In genomic region chr15:64426845-64427465, GRCh38 we compare ENCODE assay signal across 8 cellular contexts. TPM values are rescaled to one million over a fixed set of nuclear protein-coding genes. Genes with fewer than 3 reads are reported as not detected.
DNase-seq lines count a peak whose midpoint lies in the region; ATAC-seq, FAIRE-seq and TF ChIP-seq lines count a peak whose summit lies in the region.

No MANE protein-coding gene starts in this region.

- DNase-seq in activated naive CD4-positive, alpha-beta T cell treated with anti-CD3 and anti-CD28 coated beads for 36 hours = no peak
- no peak for DNase-seq in activated naive CD4-positive, alpha-beta T cell treated with Interleukin-2 at 50 U/mL for 16 hours
- peak; percentile 59 for DNase-seq in NCI-H69 (lab: John Stamatoyannopoulos, UW)
- no peak for DNase-seq in retinal pigment epithelial cell (ENCODE audit: low read depth)
- DNase-seq in activated CD4-positive, CD25-positive, alpha-beta regulatory T cell (lab: John Stamatoyannopoulos, UW) = no peak

- CTCF ChIA-PET in activated naive CD4-positive, alpha-beta T cell treated with anti-CD3 and anti-CD28 coated beads for 36 hours (lab: Charles Lee) = interaction anchor here (0.6 to 2.3 kb wide), 16 partner anchors 12 to 315 kb away, joined by 3 to 13 read pairs (median 3); partner anchors contain the start of gene ZNF609

- peak; percentile 22 for TF ChIP-seq CTCF in retinal pigment epithelial cell (conservative IDR thresholded peaks at IDR 0.05; ENCODE audit: low read depth, low read length)

- H3K9me3 Mint-ChIP-seq in activated naive CD4-positive, alpha-beta T cell treated with anti-CD3 and anti-CD28 coated beads for 36 hours = no peaks in the 10 kb centered on the region

- no peak overlapping the region for H3K4me3 Mint-ChIP-seq in activated naive CD4-positive, alpha-beta T cell treated with anti-CD3 and anti-CD28 coated beads for 36 hours

- no peaks in the 10 kb centered on the region for H3K27me3 Mint-ChIP-seq in activated naive CD4-positive, alpha-beta T cell treated with anti-CD3 and anti-CD28 coated beads for 36 hours (ENCODE audit: low read depth)

- peaks cover 45% of the 10 kb centered on the region for H3K4me1 Mint-ChIP-seq in activated naive CD4-positive, alpha-beta T cell treated with anti-CD3 and anti-CD28 coated beads for 36 hours (ENCODE audit: low read depth)

- H3K4me3 ChIP-seq in retinal pigment epithelial cell (ENCODE audit: low read length) = no peak overlapping the region

- peak overlapping the region; percentile 83 for H3K27ac Mint-ChIP-seq in activated naive CD4-positive, alpha-beta T cell treated with anti-CD3 and anti-CD28 coated beads for 36 hours

- peaks cover 5% of the 10 kb centered on the region for H3K36me3 Mint-ChIP-seq in activated naive CD4-positive, alpha-beta T cell treated with anti-CD3 and anti-CD28 coated beads for 36 hours (ENCODE audit: low read depth)

- ATAC-seq in HG02571 (IDR thresholded peaks at IDR 0.05; ENCODE audit: unreplicated experiment) (no peak), GM18868 (IDR thresholded peaks at IDR 0.05; ENCODE audit: unreplicated experiment) (no peak)

- intact Hi-C loops in activated naive CD4-positive, alpha-beta T cell treated with anti-CD3 and anti-CD28 coated beads for 36 hours (cut with micrococcal nuclease) = loop anchor here (1.0 to 2.0 kb wide), 3 partner anchors 226 to 301 kb away; no protein-coding TSS in a partner anchor

- FAIRE-seq in endometrium (lab: Jason Lieb, UNC) = peak; percentile 71

RNA-seq across cellular contexts. Expression of gene ZNF609, which starts 33.4 kb away (rescaled TPM):
- total RNA-seq in activated naive CD4-positive, alpha-beta T cell treated with anti-CD3 and anti-CD28 coated beads for 36 hours = 10 to 100 TPM; 39.5 to 40.4 TPM

RNA-seq across cellular contexts. Expression of gene TRIP4, which starts 39.3 kb away (rescaled TPM):
- total RNA-seq in activated naive CD4-positive, alpha-beta T cell treated with anti-CD3 and anti-CD28 coated beads for 36 hours = 10 to 100 TPM; 13.7 to 14.5 TPM

RNA-seq across cellular contexts. Expression of gene PCLAF, which starts 45.7 kb away (rescaled TPM):
- 100 to 1,000 TPM; 117 to 118 TPM for total RNA-seq in activated naive CD4-positive, alpha-beta T cell treated with anti-CD3 and anti-CD28 coated beads for 36 hours
